Comparison of ENCODE assay signal across 1 cellular context in genomic region chr3:42503251-42503924, GRCh38.
TF ChIP-seq lines count a peak whose summit lies in the region.

No MANE protein-coding gene starts in this region.

TF ChIP-seq in GM23338, 12 proteins besides CTCF, POLR2A, EP300 and RAD21 (continued from another document):
- TF ChIP-seq CREB1 (CRISPR knock-in tag; IDR thresholded peaks at IDR 0.05; ENCODE audit: low read depth) (no peak), REST (IDR thresholded peaks at IDR 0.05; ENCODE audit: unreplicated experiment) (no peak), EZH2phosphoT487 (IDR thresholded peaks at IDR 0.05; ENCODE audit: unreplicated experiment) (no peak), ZNF331 (CRISPR knock-in tag; IDR thresholded peaks at IDR 0.05; ENCODE audit: low read depth) (no peak), STAT1 (IDR thresholded peaks at IDR 0.05; ENCODE audit: unreplicated experiment) (no peak), ZNF114 (CRISPR knock-in tag; IDR thresholded peaks at IDR 0.05) (no peak)
TF ChIP-seq in GM23338: peak in this region for 0.
